8 cellular contexts compared by ENCODE assay signal in genomic region chr19:52962394-52963228, GRCh38.
DNase-seq lines count a peak whose midpoint lies in the region; ATAC-seq lines count a peak whose summit lies in the region.

Gene ZNF816 (minus strand): TSS chr19:52962881. CDS start chr19:52956089, 6,792 bp downstream.

- H3K27ac Mint-ChIP-seq in central memory CD8-positive, alpha-beta T cell (ENCODE audit: low read depth) = peak within 1 kb of the TSS; percentile 84

- peaks cover 14% of the 10 kb centered on the region for H3K36me3 Mint-ChIP-seq in central memory CD8-positive, alpha-beta T cell (ENCODE audit: insufficient read depth)

- peaks cover 12% of the 10 kb centered on the region for H3K9me3 Mint-ChIP-seq in central memory CD8-positive, alpha-beta T cell

- DNase-seq in NCI-H2196 treated with DMSO at 0.1 percent for 48 hours (lab: John Stamatoyannopoulos, UW; ENCODE audit: unreplicated experiment) (peak; percentile 75), islet precursor cell (peak; percentile 99)
- peak; percentile 96 to 98 (median 98) for DNase-seq in activated CD4-positive, CD25-positive, alpha-beta regulatory T cell (lab: John Stamatoyannopoulos, UW)
- DNase-seq in central memory CD8-positive, alpha-beta T cell (ENCODE audit: low spot score in 2 of 2) = peak; percentile 96 to 98
- peak; percentile 98 to 99 for DNase-seq in stimulated activated CD4-positive, alpha-beta T cell treated with anti-CD3 and anti-CD28 coated beads, Interleukin-12 subunit alpha, Interleukin-12 subunit beta, amount 100 ng/mL, for 24 hours (ENCODE audit: low read depth in 2 of 2)

- H3K27me3 Mint-ChIP-seq in central memory CD8-positive, alpha-beta T cell = no peaks in the 10 kb centered on the region

- peaks cover 4% of the 10 kb centered on the region; the same call in 1 of the 2 replicates for H3K36me3 ChIP-seq in ACC112 (ENCODE audit: insufficient read depth, low read length)

- peak within 1 kb of the TSS; percentile 87 for H3K4me3 Mint-ChIP-seq in central memory CD8-positive, alpha-beta T cell

- H3K4me1 ChIP-seq in ACC112 (ENCODE audit: control insufficient read depth, insufficient read depth, low read length, unreplicated experiment) = peaks cover 7% of the 10 kb centered on the region

- peak within 1 kb of the TSS; percentile 94 for H3K4me3 ChIP-seq in ACC112 (ENCODE audit: low read depth, low read length)

- H3K4me1 Mint-ChIP-seq in central memory CD8-positive, alpha-beta T cell = peaks cover 24% of the 10 kb centered on the region

- ATAC-seq in GM18868 (IDR thresholded peaks at IDR 0.05; ENCODE audit: unreplicated experiment) = peak; percentile 96
- peak; percentile 94 for ATAC-seq in HG03097 (IDR thresholded peaks at IDR 0.05; ENCODE audit: low FRiP score, unreplicated experiment)
- peak; percentile 100 for ATAC-seq in central memory CD8-positive, alpha-beta T cell (replicated peaks; ENCODE audit: extremely low read depth, poor library complexity, severe bottlenecking)

- peak within 1 kb of the TSS; percentile 55 for H2AFZ ChIP-seq in ACC112 (ENCODE audit: low read length, unreplicated experiment)

- no peaks in the 10 kb centered on the region for H3K27me3 ChIP-seq in ACC112 (ENCODE audit: insufficient read depth, low read length)

- peaks cover 10% of the 10 kb centered on the region for H3K79me2 ChIP-seq in ACC112 (ENCODE audit: control insufficient read depth, insufficient read depth, low read length, unreplicated experiment)

- peak within 1 kb of the TSS; percentile 49 for H3K27ac ChIP-seq in ACC112 (ENCODE audit: low read depth, low read length)

Comparison
In these comparisons a context has a peak if more than half of its experiments do, and no peak if none do; other contexts are left out.
1. Peak in every context shown above with its lines: DNase-seq, ATAC-seq, H3K4me3 ChIP-seq and H3K27ac ChIP-seq.